25 cellular contexts compared by ENCODE assay signal in the genomic region with DNA sequence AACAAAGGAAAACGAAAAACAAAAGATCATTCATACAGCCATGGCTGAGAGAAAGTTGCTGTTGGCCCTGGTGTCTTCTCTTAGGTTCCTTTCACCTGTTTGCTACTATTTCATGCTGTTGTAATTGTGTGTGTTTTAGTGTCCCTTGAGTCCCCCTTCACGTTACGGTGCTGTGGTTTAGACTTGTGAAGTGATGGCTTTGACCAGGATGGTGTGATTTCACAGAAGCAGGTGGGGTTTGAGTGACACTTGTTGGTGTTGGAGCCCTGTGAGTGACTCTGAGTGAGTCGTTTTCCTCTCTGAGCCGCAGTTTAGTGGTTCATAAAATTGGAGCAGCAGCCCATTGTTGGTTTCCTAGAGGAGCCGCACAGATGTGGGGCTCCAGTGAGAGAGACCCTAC.
"Had no signal": no experiment of that assay in that cellular context is flagged by ENCODE, and none has a peak within 500 bp of the region (broad histone marks: within the 10 kb centered on the region; RNA-seq: fewer than 3 reads in every experiment).

No MANE protein-coding gene starts in this region.

- H3K36me3 ChIP-seq: breast epithelium, ovary, right lobe of liver, upper lobe of right lung had no signal

- H3K27ac ChIP-seq: breast epithelium, hepatocyte, ovary, right lobe of liver, upper lobe of right lung had no signal

- ATAC-seq: activated naive CD4-positive, alpha-beta T cell treated with anti-CD3 and anti-CD28 coated beads, Interleukin-2, amount 50 U/mL, for 72 hours; activated T-helper 17 cell treated with anti-CD3 and anti-CD28 coated beads, Interleukin-2, amount 50 U/mL, for 72 hours; left cardiac atrium; left ventricle myocardium superior; mucosa of descending colon; right lobe of liver; T-helper 17 cell; upper lobe of right lung had no signal

- H3K4me3 Mint-ChIP-seq: activated CD4-positive, alpha-beta T cell treated with anti-CD3 and anti-CD28 coated beads, Interleukin-2, amount 10 ng/mL, durations not matched to agents 24 days and 14 days; activated T-cell treated with anti-CD3 and anti-CD28 coated beads, Interleukin-2, amount 50 U/mL, for 24 hours; activated T-helper 17 cell treated with anti-CD3 and anti-CD28 coated beads, Interleukin-2, amount 50 U/mL, for 72 hours; stimulated activated naive CD8-positive, alpha-beta T cell treated with anti-CD3 and anti-CD28 coated beads, Interleukin-15, Interleukin-2, amounts not matched to agents 100 ng/mL and 50 ng/mL, for 24 hours; T-helper 17 cell had no signal

- H3K27ac Mint-ChIP-seq: activated CD4-positive, alpha-beta T cell treated with anti-CD3 and anti-CD28 coated beads, Interleukin-2, amount 10 ng/mL, durations not matched to agents 24 days and 14 days; activated T-cell treated with anti-CD3 and anti-CD28 coated beads, Interleukin-2, amount 50 U/mL, for 24 hours; activated T-helper 17 cell treated with anti-CD3 and anti-CD28 coated beads, Interleukin-2, amount 50 U/mL, for 72 hours; progenitor cell of endocrine pancreas; stimulated activated naive CD8-positive, alpha-beta T cell treated with anti-CD3 and anti-CD28 coated beads, Interleukin-15, Interleukin-2, amounts not matched to agents 100 ng/mL and 50 ng/mL, for 24 hours; T-helper 17 cell had no signal

- H3K27me3 Mint-ChIP-seq: activated T-cell treated with anti-CD3 and anti-CD28 coated beads, Interleukin-2, amount 50 U/mL, for 24 hours; progenitor cell of endocrine pancreas; stimulated activated naive CD8-positive, alpha-beta T cell treated with anti-CD3 and anti-CD28 coated beads, Interleukin-15, Interleukin-2, amounts not matched to agents 100 ng/mL and 50 ng/mL, for 24 hours; T-helper 17 cell had no signal

- H3K9me3 Mint-ChIP-seq: activated T-cell treated with anti-CD3 and anti-CD28 coated beads, Interleukin-2, amount 50 U/mL, for 24 hours; stimulated activated naive CD8-positive, alpha-beta T cell treated with anti-CD3 and anti-CD28 coated beads, Interleukin-15, Interleukin-2, amounts not matched to agents 100 ng/mL and 50 ng/mL, for 24 hours had no signal

- DNase-seq: activated CD4-positive, alpha-beta T cell treated with anti-CD3 and anti-CD28 coated beads, Interleukin-2, amount 10 ng/mL, durations not matched to agents 24 days and 14 days; activated CD4-positive, CD25-positive, alpha-beta regulatory T cell treated with anti-CD3 and anti-CD28 coated beads, Interleukin-2, amount 50 U/mL, for 72 hours; activated CD8-positive, alpha-beta memory T cell treated with anti-CD3 and anti-CD28 coated beads, Interleukin-2, amount 50 U/mL, for 4 hours; activated naive CD4-positive, alpha-beta T cell; activated T-cell treated with anti-CD3 and anti-CD28 coated beads, Interleukin-2, amount 50 U/mL, for 24 hours; central memory CD4-positive, alpha-beta T cell; dermis blood vessel endothelial cell; effector CD8-positive, alpha-beta T cell; glutamatergic neuron; left cardiac atrium; left ventricle myocardium superior; mucosa of descending colon; ovary; right lobe of liver; stimulated activated CD4-positive, alpha-beta T cell treated with anti-CD3 and anti-CD28 coated beads, Interleukin-2, amount 100 ng/mL, for 48 hours; substantia nigra; T-helper 17 cell; T1000; upper lobe of right lung had no signal

- H3K4me3 ChIP-seq: breast epithelium, hepatocyte, mucosa of descending colon, ovary, right lobe of liver, upper lobe of right lung had no signal

- H3K4me1 ChIP-seq: breast epithelium, right lobe of liver, upper lobe of right lung had no signal

- H3K9me3 ChIP-seq: breast epithelium, mucosa of descending colon, ovary, right lobe of liver, upper lobe of right lung had no signal

- H3K4me1 Mint-ChIP-seq: activated CD4-positive, alpha-beta T cell treated with anti-CD3 and anti-CD28 coated beads, Interleukin-2, amount 10 ng/mL, durations not matched to agents 24 days and 14 days; activated T-helper 17 cell treated with anti-CD3 and anti-CD28 coated beads, Interleukin-2, amount 50 U/mL, for 72 hours had no signal

- H3K27me3 ChIP-seq: breast epithelium, hepatocyte, ovary, right lobe of liver, upper lobe of right lung had no signal
